In the genomic region with DNA sequence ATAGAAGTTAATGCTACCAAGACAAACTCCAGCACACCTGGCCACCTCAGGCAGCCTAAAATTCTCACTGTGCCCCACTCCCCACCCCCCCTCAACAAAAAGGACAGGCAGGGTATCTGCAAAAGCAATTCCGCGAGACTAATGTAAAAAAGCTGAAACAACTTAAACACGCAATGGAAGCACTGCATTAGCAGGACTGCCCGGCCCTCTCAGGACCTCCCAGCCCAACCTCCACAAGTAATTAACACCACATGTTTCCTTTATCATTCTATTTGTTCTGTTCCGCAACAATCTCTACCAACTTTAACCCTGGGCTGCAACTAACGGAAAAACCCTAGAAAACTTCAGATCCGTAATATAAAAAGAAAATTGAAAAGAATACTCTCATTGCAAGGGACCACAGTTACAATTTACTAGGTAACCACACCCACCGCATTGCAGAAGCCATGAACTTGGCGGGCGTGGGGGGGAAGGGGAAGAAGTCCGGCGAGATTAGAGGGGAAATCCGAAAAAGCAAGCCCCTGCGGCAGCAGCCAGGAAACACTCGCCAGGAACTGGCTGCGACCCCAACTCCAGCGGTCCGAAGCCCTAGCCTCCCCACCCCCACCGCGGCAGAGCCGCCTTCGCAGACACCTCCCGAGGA, we compare ENCODE assay signal across 9 cellular contexts. TPM values are rescaled to one million over a fixed set of nuclear protein-coding genes. Genes with fewer than 3 reads are reported as not detected.
DNase-seq lines count a peak whose midpoint lies in the region; ATAC-seq and TF ChIP-seq lines count a peak whose summit lies in the region.
"Had no signal": no experiment of that assay in that cellular context is flagged by ENCODE, and none has a peak within 500 bp of the region (broad histone marks: within the 10 kb centered on the region; RNA-seq: fewer than 3 reads in every experiment).

No MANE protein-coding gene starts in this region.

- no peaks in the 10 kb centered on the region for H3K36me3 ChIP-seq in mesendoderm (ENCODE audit: control insufficient read depth, insufficient read depth, low read length)
- H3K36me3 ChIP-seq: SJSA1 had no signal

- H3K27ac ChIP-seq in mesendoderm (ENCODE audit: low read depth, low read length), result peak overlapping the region; percentile 82
- H3K27ac ChIP-seq: SJSA1 had no signal

- WGBS in mesendoderm (ENCODE audit: extremely low coverage, insufficient coverage, low lambda C conversion rate), result no CpG with 5 or more reads among the region's 23 CpGs

- H4K8ac ChIP-seq in mesendoderm (ENCODE audit: low read depth, low read length), result no peak overlapping the region

- ATAC-seq in HG03520 (IDR thresholded peaks at IDR 0.05; ENCODE audit: unreplicated experiment), result no peak
- ATAC-seq in HG03095 (IDR thresholded peaks at IDR 0.05; ENCODE audit: unreplicated experiment), result no peak

- DNase-seq in AG04449 (ENCODE audit: low read depth, low spot score) (no peak), KBM-7 (peak; percentile 74), mesendoderm (peak; percentile 73), NCI-H2107 (lab: John Stamatoyannopoulos, UW) (no peak), HCEC 1CT (no peak)

- intact Hi-C loops in dendritic cell treated with granulocyte-macrophage colony-stimulating factor and Interleukin-4, amounts not matched to agents 40 ng/mL and 50 ng/mL, for 4 days (cut with micrococcal nuclease), result loop anchor here (10.0 kb wide), 1 partner anchor 308 kb away; no protein-coding TSS in a partner anchor

- no peaks in the 10 kb centered on the region for H3K9me3 Mint-ChIP-seq in dendritic cell treated with granulocyte-macrophage colony-stimulating factor and Interleukin-4, amounts not matched to agents 40 ng/mL and 50 ng/mL, for 4 days

- H3K56ac ChIP-seq in mesendoderm (ENCODE audit: low read length), result peak overlapping the region; percentile 93

- no peak overlapping the region for H2AK5ac ChIP-seq in mesendoderm (ENCODE audit: low read length)

- peak overlapping the region; percentile 58 for H3K4me2 ChIP-seq in mesendoderm (ENCODE audit: low read length)

- peak overlapping the region; percentile 89 for H3K23ac ChIP-seq in mesendoderm (ENCODE audit: low read length)

- peak overlapping the region; percentile 77 for H3K18ac ChIP-seq in mesendoderm (ENCODE audit: low read length)

- no peaks in the 10 kb centered on the region for H3K27me3 ChIP-seq in mesendoderm (ENCODE audit: insufficient read depth, low read length, poor library complexity)

- peaks cover 4% of the 10 kb centered on the region for H3K4me1 ChIP-seq in mesendoderm (ENCODE audit: control insufficient read depth, low read depth, low read length)
- H3K4me1 ChIP-seq: SJSA1 had no signal

- peaks cover 40% of the 10 kb centered on the region for H3K4me1 Mint-ChIP-seq in dendritic cell treated with granulocyte-macrophage colony-stimulating factor and Interleukin-4, amounts not matched to agents 40 ng/mL and 50 ng/mL, for 4 days (ENCODE audit: low read depth)

- H3K27ac Mint-ChIP-seq in dendritic cell treated with granulocyte-macrophage colony-stimulating factor and Interleukin-4, amounts not matched to agents 40 ng/mL and 50 ng/mL, for 4 days, result peak overlapping the region; percentile 74

- peak overlapping the region; percentile 95 for H3K4ac ChIP-seq in mesendoderm (ENCODE audit: low read depth, low read length)

- H3K9ac ChIP-seq in mesendoderm (ENCODE audit: low read length), result peak overlapping the region; percentile 90

- TF ChIP-seq CTCF in AG04449 (IDR thresholded peaks at IDR 0.05; ENCODE audit: insufficient read depth, low read length, missing control alignments), result no peak

- peaks cover 2% of the 10 kb centered on the region for H3K79me1 ChIP-seq in mesendoderm (ENCODE audit: low read length)

- peak overlapping the region; percentile 86 for H2BK120ac ChIP-seq in mesendoderm (ENCODE audit: low read depth, low read length)

- H3K27me3 Mint-ChIP-seq in dendritic cell treated with granulocyte-macrophage colony-stimulating factor and Interleukin-4, amounts not matched to agents 40 ng/mL and 50 ng/mL, for 4 days, result no peaks in the 10 kb centered on the region

- H2BK15ac ChIP-seq in mesendoderm (replicated peaks; ENCODE audit: low read depth), result peak overlapping the region; percentile 46

- peak overlapping the region; percentile 42 for H2BK5ac ChIP-seq in mesendoderm (ENCODE audit: low read length)

- no peaks in the 10 kb centered on the region for H3K36me3 Mint-ChIP-seq in dendritic cell treated with granulocyte-macrophage colony-stimulating factor and Interleukin-4, amounts not matched to agents 40 ng/mL and 50 ng/mL, for 4 days (ENCODE audit: low read depth)

- CTCF ChIA-PET in AG04449 (lab: Yijun Ruan, JAX), result no interaction called here

- peaks cover 6% of the 10 kb centered on the region for H3K79me2 ChIP-seq in mesendoderm (ENCODE audit: control insufficient read depth, insufficient read depth, low read length)

- in situ Hi-C loops in KBM-7 (cut with MboI; ENCODE audit: low pct_unique_long_range_greater_than_20kb, low sequenced_read_pairs), result no loop called here

- peak overlapping the region; percentile 77 for H3K4me3 Mint-ChIP-seq in dendritic cell treated with granulocyte-macrophage colony-stimulating factor and Interleukin-4, amounts not matched to agents 40 ng/mL and 50 ng/mL, for 4 days

- POLR2A ChIA-PET in AG04449 (lab: Yijun Ruan, JAX), result no interaction called here

- H3K4me3 ChIP-seq in AG04449 (ENCODE audit: low read depth, low read length), result peak overlapping the region; percentile 54
- H3K4me3 ChIP-seq in mesendoderm (ENCODE audit: low read length), result peak overlapping the region; percentile 73
- H3K4me3 ChIP-seq: SJSA1 had no signal

- no peak overlapping the region for H4K5ac ChIP-seq in mesendoderm (ENCODE audit: low read length)

RNA-seq across cellular contexts. Expression of a gene that starts 1.3 kb away (rescaled TPM):
- polyA plus RNA-seq in mesendoderm (2013, experiment 1 of 2), result 26.7 TPM
- 26.2 TPM for polyA plus RNA-seq in mesendoderm (2013, experiment 2 of 2)

Comparison
In these comparisons a context has a peak if more than half of its experiments do, and no peak if none do; other contexts are left out.
1. DNase-seq: peak in KBM-7 (single experiment) and mesendoderm (single experiment); none in AG04449 (single experiment), NCI-H2107 (single experiment) and HCEC 1CT (single experiment).